ENCODE assay signal across 29 cellular contexts in the genomic region with DNA sequence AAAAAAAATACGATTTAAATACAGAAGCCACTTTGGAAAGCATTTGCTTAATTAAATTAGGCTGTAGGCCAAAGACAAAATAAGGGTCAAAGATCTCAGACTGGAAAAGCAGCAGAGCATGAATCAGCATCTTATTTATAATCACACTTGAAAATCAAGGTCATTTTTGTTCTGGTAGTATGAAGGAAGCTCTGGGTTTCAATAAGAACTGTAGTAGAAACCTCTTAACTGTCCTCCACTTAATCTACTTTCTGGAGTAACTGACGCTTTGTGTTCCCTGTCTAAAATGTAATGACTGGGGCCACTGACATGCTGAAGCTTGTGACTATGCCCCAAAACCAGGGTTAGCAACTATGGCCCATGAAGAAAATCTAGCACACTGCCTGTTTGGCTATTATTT.
"Had no signal": no experiment of that assay in that cellular context is flagged by ENCODE, and none has a peak within 500 bp of the region (broad histone marks: within the 10 kb centered on the region; RNA-seq: fewer than 3 reads in every experiment).

No MANE protein-coding gene starts in this region.

- H3K4me3 Mint-ChIP-seq: activated CD8-positive, alpha-beta T cell treated with anti-CD3 and anti-CD28 coated beads for 36 hours; activated naive CD8-positive, alpha-beta T cell; activated T-cell treated with anti-CD3 and anti-CD28 coated beads, Interleukin-2, amount 50 U/mL, for 4 hours; activated T-helper 17 cell treated with anti-CD3 and anti-CD28 coated beads, Interleukin-2, amount 50 U/mL, for 72 hours; effector memory CD8-positive, alpha-beta T cell; WTC11 had no signal

- H3K4me1 ChIP-seq: esophagus muscularis mucosa, foreskin keratinocyte, gastrocnemius medialis, heart left ventricle had no signal

- H3K36me3 Mint-ChIP-seq: activated naive CD8-positive, alpha-beta T cell had no signal

- H3K27ac ChIP-seq: brain microvascular endothelial cell, esophagus muscularis mucosa, foreskin keratinocyte, gastrocnemius medialis, heart left ventricle, VCaP had no signal

- H3K27me3 Mint-ChIP-seq: activated CD8-positive, alpha-beta T cell treated with anti-CD3 and anti-CD28 coated beads for 36 hours; activated naive CD8-positive, alpha-beta T cell; effector memory CD8-positive, alpha-beta T cell had no signal

- H3K4me1 Mint-ChIP-seq: activated T-helper 17 cell treated with anti-CD3 and anti-CD28 coated beads, Interleukin-2, amount 50 U/mL, for 72 hours; WTC11 had no signal

- H3K9me3 ChIP-seq: gastrocnemius medialis had no signal

- H3K27me3 ChIP-seq: brain microvascular endothelial cell, esophagus muscularis mucosa, foreskin keratinocyte, gastrocnemius medialis, heart left ventricle had no signal

- DNase-seq: activated CD4-positive, alpha-beta T cell treated with anti-CD3 and anti-CD28 coated beads for 1 hour; activated CD4-positive, alpha-beta T cell treated with anti-CD3 and anti-CD28 coated beads for 48 hours; activated CD4-positive, alpha-beta T cell treated with anti-CD3 and anti-CD28 coated beads, Interleukin-2, amount 50 U/mL, for 1 hour; activated CD4-positive, alpha-beta T cell treated with anti-CD3 and anti-CD28 coated beads, Interleukin-2, amount 50 U/mL, for 48 hours; activated CD8-positive, alpha-beta memory T cell treated with anti-CD3 and anti-CD28 coated beads for 24 hours; activated CD8-positive, alpha-beta T cell treated with anti-CD3 and anti-CD28 coated beads for 36 hours; activated effector memory CD4-positive, alpha-beta T cell treated with Interleukin-2 at 50 U/mL for 16 hours; activated gamma-delta T cell treated with Interleukin-2 at 50 U/mL for 16 hours; activated naive CD4-positive, alpha-beta T cell treated with anti-CD3 and anti-CD28 coated beads, Interleukin-2, amount 50 U/mL, for 16 hours; activated naive CD4-positive, alpha-beta T cell treated with Interleukin-2 at 50 U/mL for 16 hours; activated T-cell treated with anti-CD3 and anti-CD28 coated beads, Interleukin-2, amount 50 U/mL, for 4 hours; amniotic stem cell; anterior cingulate cortex; brain microvascular endothelial cell; cortex of kidney; dermis blood vessel endothelial cell; effector CD4-positive, alpha-beta T cell; effector memory CD8-positive, alpha-beta T cell; erythroblast; foreskin keratinocyte; gastrocnemius medialis; glutamatergic neuron; heart left ventricle; T-helper 2 cell had no signal

- H3K36me3 ChIP-seq: brain microvascular endothelial cell, esophagus muscularis mucosa, gastrocnemius medialis, heart left ventricle had no signal

- H3K27ac Mint-ChIP-seq: activated CD8-positive, alpha-beta T cell treated with anti-CD3 and anti-CD28 coated beads for 36 hours; activated naive CD8-positive, alpha-beta T cell; activated T-helper 17 cell treated with anti-CD3 and anti-CD28 coated beads, Interleukin-2, amount 50 U/mL, for 72 hours; effector memory CD8-positive, alpha-beta T cell; WTC11 had no signal

- H3K4me3 ChIP-seq: esophagus muscularis mucosa, gastrocnemius medialis, heart left ventricle had no signal

- ATAC-seq: activated CD8-positive, alpha-beta T cell treated with anti-CD3 and anti-CD28 coated beads for 36 hours; activated T-cell treated with anti-CD3 and anti-CD28 coated beads, Interleukin-2, amount 50 U/mL, for 4 hours; activated T-helper 17 cell treated with anti-CD3 and anti-CD28 coated beads, Interleukin-2, amount 50 U/mL, for 72 hours; effector memory CD8-positive, alpha-beta T cell; foreskin keratinocyte; gastrocnemius medialis; heart left ventricle; WTC11 had no signal
